24 cellular contexts compared by ENCODE assay signal in genomic region chr7:27685893-27686292, GRCh38. TPM values are rescaled to one million over a fixed set of nuclear protein-coding genes. Genes with fewer than 3 reads are reported as not detected.
DNase-seq lines count a peak whose midpoint lies in the region; ATAC-seq, FAIRE-seq and TF ChIP-seq lines count a peak whose summit lies in the region.
"Had no signal": no experiment of that assay in that cellular context is flagged by ENCODE, and none has a peak within 500 bp of the region (broad histone marks: within the 10 kb centered on the region; RNA-seq: fewer than 3 reads in every experiment).

No MANE protein-coding gene starts in this region.

- WGBS in H1 (ENCODE audit: extremely low coverage in 1 of 2, insufficient coverage in 1 of 2, insufficient read length in 1 of 2, insufficient replicate concordance in 2 of 2, low coverage in 1 of 2, low lambda C conversion rate in 2 of 2, missing lambda C conversion rate in 1 of 2), 2 experiments, result 70% methylated on average over 2 of the region's 2 CpGs; no CpG with 5 or more reads in 1 of the 2 experiments

- no peak overlapping the region for H3K27ac ChIP-seq in HCT116 (ENCODE audit: low read depth, low read length)
- H3K27ac ChIP-seq in H1 (ENCODE audit: low read depth, low read length), result no peak overlapping the region
- no peak overlapping the region for H3K27ac ChIP-seq in kidney (ENCODE audit: low read depth in 2 of 2, low read length in 2 of 2)
- H3K27ac ChIP-seq: BLaER1 had no signal

- no peak overlapping the region for H2AFZ ChIP-seq in HCT116 (ENCODE audit: low read depth, low read length, poor library complexity, severe bottlenecking)
- H2AFZ ChIP-seq in H1 (ENCODE audit: low read length), result no peak overlapping the region

- no peak for TF ChIP-seq EP300 in H1 (IDR thresholded peaks at IDR 0.05; ENCODE audit: borderline replicate concordance in 1 of 2, low read depth in 2 of 2, low read length in 2 of 2)

- H3K4me1 ChIP-seq in HCT116 (ENCODE audit: control insufficient read depth in 1 of 2, insufficient read depth in 2 of 2, low read length in 2 of 2) (peaks cover 0 to 17% of the 10 kb centered on the region in 2 experiments; a peak in 2 of 4 replicates), H1 (replicated peaks in 1 of 4; ENCODE audit: control insufficient read depth in 3 of 4, insufficient read depth in 4 of 4, low read length in 3 of 4) (peaks cover 0 to 3% (median 0%) of the 10 kb centered on the region in 4 experiments; a peak in 2 of 7 replicates), kidney (ENCODE audit: control insufficient read depth in 1 of 2, insufficient read depth in 1 of 2, low read depth in 1 of 2, low read length in 2 of 2) (no peaks in the 10 kb centered on the region)
- H3K4me1 ChIP-seq: BE2C had no signal

- no peak overlapping the region for H4K8ac ChIP-seq in H1 (ENCODE audit: extremely low read depth, insufficient read depth, low read length)

- no peak overlapping the region for H2BK120ac ChIP-seq in H1 (replicated peaks; ENCODE audit: low read depth, low read length)

- CTCF ChIA-PET in HCT116 (lab: Charles Lee) (no interaction called here), H1 (lab: Charles Lee; ENCODE audit: partially characterized antibody) (interaction anchor here (1.0 kb wide), 1 partner anchor 26 kb away, joined by 4 read pairs; no protein-coding TSS in a partner anchor)

- FAIRE-seq in G401.6 (lab: Jason Lieb, UNC), result peak; percentile 39
- FAIRE-seq in H1 (lab: Jason Lieb, UNC), result no peak
- FAIRE-seq in kidney (lab: Jason Lieb, UNC), result peak; percentile 74
- FAIRE-seq: GM12891, GM18507 had no signal

- no peaks in the 10 kb centered on the region for H3K27me3 ChIP-seq in HCT116 (ENCODE audit: insufficient read depth, low read length)
- H3K27me3 ChIP-seq in H1 (replicated peaks in 1 of 4; ENCODE audit: control insufficient read depth in 3 of 4, extremely low read depth in 1 of 4, insufficient read depth in 3 of 4, low read length in 3 of 4), result no peaks in the 10 kb centered on the region
- H3K27me3 ChIP-seq: BE2C, BLaER1 had no signal

- H3K79me1 ChIP-seq in H1 (ENCODE audit: low read depth, low read length), result no peaks in the 10 kb centered on the region

- H3K9ac ChIP-seq in HCT116 (ENCODE audit: low read length), result no peak overlapping the region
- no peak overlapping the region for H3K9ac ChIP-seq in H1 (replicated peaks in 1 of 4; ENCODE audit: extremely low read depth in 1 of 4, low read depth in 3 of 4, low read length in 3 of 4)
- no peak overlapping the region for H3K9ac ChIP-seq in kidney (ENCODE audit: low read length in 2 of 2)
- H3K9ac ChIP-seq: BLaER1 had no signal

- H4K5ac ChIP-seq in H1 (ENCODE audit: insufficient read length, low read depth, low read length), result no peak overlapping the region

- no peak overlapping the region for H3K14ac ChIP-seq in H1 (ENCODE audit: insufficient read length)

- H3K23me2 ChIP-seq in H1 (ENCODE audit: low read depth, low read length), result no peaks in the 10 kb centered on the region

- TF ChIP-seq POLR2A in HCT116 (IDR thresholded peaks at IDR 0.05; ENCODE audit: borderline replicate concordance, extremely low read depth, insufficient read depth, insufficient read length) (no peak), H1 (IDR thresholded peaks at IDR 0.05; ENCODE audit: control extremely low read depth in 1 of 2, low read depth in 2 of 2, low read length in 2 of 2) (no peak)

- H3K36me3 ChIP-seq in HCT116 (ENCODE audit: control insufficient read depth in 1 of 2, insufficient read depth in 2 of 2, low read length in 2 of 2) (no peaks in the 10 kb centered on the region), H1 (ENCODE audit: control insufficient read depth in 2 of 4, insufficient read depth in 4 of 4, low read length in 3 of 4) (no peaks in the 10 kb centered on the region), kidney (ENCODE audit: control insufficient read depth in 1 of 2, insufficient read depth in 2 of 2, low read length in 2 of 2) (no peaks in the 10 kb centered on the region)
- H3K36me3 ChIP-seq: BE2C, BLaER1 had no signal

- TF ChIP-seq CTCF in HCT116 (IDR thresholded peaks at IDR 0.05 in 2 of 3, conservative IDR thresholded peaks at IDR 0.05 in 1 of 3; ENCODE audit: borderline replicate concordance in 1 of 3, insufficient read depth in 1 of 3, low read depth in 2 of 3, low read length in 2 of 3), result no peak
- TF ChIP-seq CTCF in H1 (IDR thresholded peaks at IDR 0.05; ENCODE audit: control extremely low read depth in 1 of 3, insufficient read depth in 1 of 3, low read depth in 1 of 3, low read length in 3 of 3), result no peak
- TF ChIP-seq CTCF in kidney (IDR thresholded peaks at IDR 0.05; ENCODE audit: borderline replicate concordance, extremely low read depth, insufficient read depth), result no peak

- no peak overlapping the region for H3K23ac ChIP-seq in H1 (ENCODE audit: insufficient read length)

- no peak overlapping the region for H2BK12ac ChIP-seq in H1 (ENCODE audit: low read depth, low read length)

- no TSS peak for BruUV-seq in HCT116 (replicated peaks; lab: Mats Ljungman, UMichigan)

- no peak overlapping the region for H2BK15ac ChIP-seq in H1 (ENCODE audit: low read length)

- TF ChIP-seq RAD21 in HCT116 (IDR thresholded peaks at IDR 0.05; ENCODE audit: low read depth) (no peak), H1 (IDR thresholded peaks at IDR 0.05 in 1 of 2, conservative IDR thresholded peaks at IDR 0.05 in 1 of 2; ENCODE audit: low read depth in 2 of 2, low read length in 2 of 2) (no peak)

- H3K9me3 ChIP-seq in HCT116 (ENCODE audit: control insufficient read depth in 1 of 2, insufficient read depth in 1 of 2, low read depth in 1 of 2, low read length in 2 of 2) (no peaks in the 10 kb centered on the region), H1 (ENCODE audit: insufficient read depth in 2 of 2, low read depth in 1 of 2, low read length in 1 of 2) (no peaks in the 10 kb centered on the region), kidney (ENCODE audit: control insufficient read depth in 1 of 2, low read length in 2 of 2) (no peaks in the 10 kb centered on the region)
- H3K9me3 ChIP-seq: BE2C, BLaER1 had no signal

- no peak overlapping the region for H3K4ac ChIP-seq in H1 (replicated peaks; ENCODE audit: insufficient read length, low read depth, low read length)

- H3K4me3 ChIP-seq in HCT116 (replicated peaks in 1 of 2; ENCODE audit: low read depth in 1 of 2, low read length in 2 of 2) (no peak overlapping the region), H1 (ENCODE audit: extremely low read depth in 1 of 4, insufficient read depth in 2 of 4, low read depth in 3 of 4, low read length in 4 of 4) (no peak overlapping the region), kidney (ENCODE audit: low read length in 2 of 2) (no peak overlapping the region)
- H3K4me3 ChIP-seq: BLaER1 had no signal

- no peak overlapping the region for H4K91ac ChIP-seq in H1 (replicated peaks; ENCODE audit: insufficient read length, low read length)

- DNase-seq in HCT116 (ENCODE audit: low read depth, low spot score), result no peak
- no peak for DNase-seq in H1 (ENCODE audit: low read depth in 1 of 2, low spot score in 2 of 2)
- no peak for DNase-seq in kidney
- no peak for DNase-seq in retina
- no peak for DNase-seq in left lobe of liver (ENCODE audit: low spot score)
- DNase-seq: 8988T; ACHN; BE2C; C1 segment of cervical spinal cord; CD4-positive, alpha-beta memory T cell; CD4-positive, CD25-positive, alpha-beta regulatory T cell; CD8-positive, alpha-beta memory T cell; COR-L47; DMS 273 treated with DMSO at 0.1 percent for 48 hours; DMS153; DMS53; DMS79; DND-41; GF-D8 had no signal

- H4K20me1 ChIP-seq in HCT116 (ENCODE audit: insufficient read depth) (no peaks in the 10 kb centered on the region), H1 (replicated peaks in 1 of 2; ENCODE audit: control insufficient read depth in 1 of 2, insufficient read depth in 2 of 2, low read length in 2 of 2) (no peaks in the 10 kb centered on the region)
- H4K20me1 ChIP-seq: BLaER1 had no signal

- H2BK5ac ChIP-seq in H1 (ENCODE audit: low read depth, low read length), result no peak overlapping the region

- intact Hi-C loops in HCT116 (cut with micrococcal nuclease) (loop anchor here (5.0 kb wide), 2 partner anchors 56 to 86 kb away; partner anchors contain the start of gene TAX1BP1), kidney (cut with DNase I) (no loop called here)

- H2BK20ac ChIP-seq in H1 (ENCODE audit: low read length), result no peak overlapping the region

- RAD21 ChIA-PET in HCT116 (lab: Charles Lee; ENCODE audit: low non-redundant PET in 1 of 2, low total read pairs in 2 of 2, uncharacterized antibody in 2 of 2, unreplicated experiment in 2 of 2), result no interaction called here

- no peak overlapping the region for H3K18ac ChIP-seq in H1 (ENCODE audit: extremely low read depth, low read length)

- H3K4me2 ChIP-seq in HCT116 (ENCODE audit: low read length), result peak overlapping the region; percentile 35
- no peak overlapping the region for H3K4me2 ChIP-seq in H1 (ENCODE audit: insufficient read depth in 1 of 2, low read depth in 2 of 2, low read length in 2 of 2)
- H3K4me2 ChIP-seq: BLaER1 had no signal

- H3K79me2 ChIP-seq in HCT116 (ENCODE audit: insufficient read depth, low read length), result no peaks in the 10 kb centered on the region
- H3K79me2 ChIP-seq in H1 (ENCODE audit: control insufficient read depth in 1 of 2, insufficient read depth in 2 of 2, low read length in 2 of 2), result no peaks in the 10 kb centered on the region

- H2AK5ac ChIP-seq in H1 (ENCODE audit: low read depth, low read length), result no peak overlapping the region

- ATAC-seq in HCT116 (no peak), left lobe of liver (no peak), GM21528 (IDR thresholded peaks at IDR 0.05; ENCODE audit: low FRiP score, unreplicated experiment) (no peak)

- POLR2A ChIA-PET in HCT116 (lab: Charles Lee), result interaction anchor here (1.5 kb wide), 1 partner anchor 8 kb away, joined by 5 read pairs; no protein-coding TSS in a partner anchor
- POLR2A ChIA-PET in H1 (lab: Charles Lee; ENCODE audit: partially characterized antibody), result no interaction called here

- H3K9me2 ChIP-seq in HCT116 (ENCODE audit: insufficient read depth), result no peaks in the 10 kb centered on the region

- H3K56ac ChIP-seq in H1 (replicated peaks; ENCODE audit: insufficient read length, low read depth, low read length), result peak overlapping the region; percentile 64

RNA-seq across cellular contexts. Expression of gene HIBADH, which starts 23.2 kb away (rescaled TPM):
- total RNA-seq in HCT116 (2021; ENCODE audit: unreplicated experiment) (32.4 TPM), kidney (42.6 TPM), left lobe of liver (79.8 TPM)
- 20.8 and 24.6 TPM in 2 replicates for polyA plus RNA-seq in HCT116 (2012)
- total RNA-seq in H1 (2021; fragmentation: NEBNext Ultra II Directional; extraction: Animal tissue kit (Norgen Biotek cat#: 25700)), result 29.9 and 30.1 TPM in 2 replicates
- polyA plus RNA-seq in H1 (2011; rRNA removed) (28.8 and 39.5 TPM in 2 replicates), kidney (ENCODE audit: insufficient read depth, low read depth, low replicate concordance) (160 TPM)
- polyA plus RNA-seq in H1 (2011; cell fraction: cytosol; rRNA removed), result 48.5 TPM
- 14.5 TPM for polyA plus RNA-seq in H1 (2011; cell fraction: nucleus; rRNA removed)
- 28.1 to 33.2 TPM (median 30.2 TPM) in 4 replicates for polyA plus RNA-seq in H1 (2012, experiment 1 of 2)
- 7.7 TPM for polyA plus RNA-seq in H1 (2012, experiment 2 of 2)
- polyA plus RNA-seq in H1 (2013, experiment 1 of 2), result 23.7 TPM
- 25.2 TPM for polyA plus RNA-seq in H1 (2013, experiment 2 of 2)
- polyA minus RNA-seq in H1 (2011; rRNA and poly(A)+ RNA removed), result 20.9 and 32.8 TPM in 2 replicates
- polyA minus RNA-seq in H1 (2011; cell fraction: cytosol; rRNA and poly(A)+ RNA removed), result 13.5 TPM
- polyA minus RNA-seq in H1 (2011; cell fraction: nucleus; rRNA and poly(A)+ RNA removed), result 24.1 TPM

RNA-seq across cellular contexts. Expression of gene TAX1BP1, which starts 54.1 kb away (rescaled TPM):
- total RNA-seq in HCT116 (2021; ENCODE audit: unreplicated experiment), result 68.1 TPM
- 50.5 and 61.4 TPM in 2 replicates for polyA plus RNA-seq in HCT116 (2012)
- 62.7 and 64.0 TPM in 2 replicates for total RNA-seq in H1 (2021; fragmentation: NEBNext Ultra II Directional; extraction: Animal tissue kit (Norgen Biotek cat#: 25700))
- 31.3 and 56.0 TPM in 2 replicates for polyA plus RNA-seq in H1 (2011; rRNA removed)
- polyA plus RNA-seq in H1 (2011; cell fraction: cytosol; rRNA removed), result 38.8 TPM
- 40.7 TPM for polyA plus RNA-seq in H1 (2011; cell fraction: nucleus; rRNA removed)
- 46.3 to 91.3 TPM (median 55.4 TPM) in 4 replicates for polyA plus RNA-seq in H1 (2012, experiment 1 of 2)
- 4.3 TPM for polyA plus RNA-seq in H1 (2012, experiment 2 of 2)
- polyA plus RNA-seq in H1 (2013, experiment 1 of 2), result 59.3 TPM
- polyA plus RNA-seq in H1 (2013, experiment 2 of 2), result 59.9 TPM
- 96.8 and 120 TPM in 2 replicates for polyA minus RNA-seq in H1 (2011; rRNA and poly(A)+ RNA removed)
- 20.9 TPM for polyA minus RNA-seq in H1 (2011; cell fraction: cytosol; rRNA and poly(A)+ RNA removed)
- polyA minus RNA-seq in H1 (2011; cell fraction: nucleus; rRNA and poly(A)+ RNA removed), result 173 TPM
- 113 TPM for total RNA-seq in kidney
- 88.4 TPM for polyA plus RNA-seq in kidney (ENCODE audit: insufficient read depth, low read depth, low replicate concordance)
- 32.4 TPM for total RNA-seq in left lobe of liver
